7 cellular contexts compared by ENCODE assay signal in genomic region chr2:27703638-27704341, GRCh38. TPM values are rescaled to one million over a fixed set of nuclear protein-coding genes. Genes with fewer than 3 reads are reported as not detected.
DNase-seq lines count a peak whose midpoint lies in the region; ATAC-seq and TF ChIP-seq lines count a peak whose summit lies in the region.

No MANE protein-coding gene starts in this region.

- H3K4me3 ChIP-seq in cardiac muscle cell, result no peak overlapping the region
- H3K4me3 ChIP-seq in uterus, result no peak overlapping the region

- intact Hi-C loops in uterus (cut with DNase I; ENCODE audit: low total_unique reads), result loop anchor here (5.0 kb wide), 1 partner anchor 749 kb away; no protein-coding TSS in a partner anchor

- no peaks in the 10 kb centered on the region for H3K9me3 Mint-ChIP-seq in activated naive CD4-positive, alpha-beta T cell treated with anti-CD3 and anti-CD28 coated beads, Interleukin-2, amount 50 U/mL, for 72 hours

- peak; percentile 69 for DNase-seq in GM13976 (ENCODE audit: low spot score)
- peak; percentile 45 for DNase-seq in NCI-H128 (lab: John Stamatoyannopoulos, UW; ENCODE audit: unreplicated experiment)
- peak; percentile 85 for DNase-seq in SKM-1 treated with dmso at 0.1 percent for 144 hours (lab: John Stamatoyannopoulos, UW; ENCODE audit: unreplicated experiment)
- DNase-seq in activated naive CD4-positive, alpha-beta T cell treated with anti-CD3 and anti-CD28 coated beads, Interleukin-2, amount 50 U/mL, for 72 hours (ENCODE audit: low spot score in 2 of 2), result peak; percentile 78 to 89
- DNase-seq in cardiac muscle cell (ENCODE audit: low read depth in 1 of 2, low spot score in 1 of 2), result peak; percentile 88 to 92
- DNase-seq in pulmonary artery endothelial cell (ENCODE audit: low read depth, low spot score), result peak; percentile 55
- peak; percentile 87 to 90 for DNase-seq in uterus

- H3K36me3 ChIP-seq in cardiac muscle cell (no peaks in the 10 kb centered on the region), uterus (no peaks in the 10 kb centered on the region)

- in situ Hi-C loops in GM13976 (cut with MboI; ENCODE audit: low sequenced_read_pairs, unreplicated experiment), result no loop called here

- TF ChIP-seq POLR2A in uterus (IDR thresholded peaks at IDR 0.05), result no peak

- H3K36me3 Mint-ChIP-seq in activated naive CD4-positive, alpha-beta T cell treated with anti-CD3 and anti-CD28 coated beads, Interleukin-2, amount 50 U/mL, for 72 hours, result no peaks in the 10 kb centered on the region

- peak overlapping the region; percentile 66 for H3K27ac ChIP-seq in cardiac muscle cell
- peak overlapping the region; percentile 49 to 91 for H3K27ac ChIP-seq in uterus

- H3K27ac Mint-ChIP-seq in activated naive CD4-positive, alpha-beta T cell treated with anti-CD3 and anti-CD28 coated beads, Interleukin-2, amount 50 U/mL, for 72 hours, result no peak overlapping the region

- ATAC-seq in activated naive CD4-positive, alpha-beta T cell treated with anti-CD3 and anti-CD28 coated beads, Interleukin-2, amount 50 U/mL, for 72 hours, result peak; percentile 76 to 81

- H3K9me3 ChIP-seq in cardiac muscle cell (ENCODE audit: low read depth) (no peaks in the 10 kb centered on the region), uterus (no peaks in the 10 kb centered on the region)

- TF ChIP-seq CTCF in GM13976 (IDR thresholded peaks at IDR 0.05; ENCODE audit: borderline replicate concordance, control extremely low read depth, extremely low read depth, insufficient read depth, missing control alignments) (peak; percentile 90), cardiac muscle cell (IDR thresholded peaks at IDR 0.05; ENCODE audit: low read depth, low read length) (peak; percentile 85), uterus (IDR thresholded peaks at IDR 0.05) (peak; percentile 89 to 95 (median 90))

- H3K27me3 ChIP-seq in cardiac muscle cell (no peaks in the 10 kb centered on the region), uterus (no peaks in the 10 kb centered on the region)

- H3K4me1 ChIP-seq in cardiac muscle cell (ENCODE audit: low read depth) (peaks cover 29% of the 10 kb centered on the region), uterus (no peaks in the 10 kb centered on the region)

RNA-seq across cellular contexts. Expression of gene SLC4A1AP, which starts 40.1 kb away (rescaled TPM):
- 10 to 100 TPM; 23.9 to 28.1 TPM for total RNA-seq in activated naive CD4-positive, alpha-beta T cell treated with anti-CD3 and anti-CD28 coated beads, Interleukin-2, amount 50 U/mL, for 72 hours
- total RNA-seq in cardiac muscle cell (30.2 and 34.8 TPM in 2 replicates), pulmonary artery endothelial cell (30.3 and 49.5 TPM in 2 replicates), uterus (10 to 100 TPM; 15.0 to 23.8 (median 23.1) TPM)
- polyA plus RNA-seq in cardiac muscle cell, result 35.9 and 40.3 TPM in 2 replicates

RNA-seq across cellular contexts. Expression of gene SUPT7L, which starts 40.4 kb away (rescaled TPM):
- 10 to 100 TPM; 30.3 to 35.7 TPM for total RNA-seq in activated naive CD4-positive, alpha-beta T cell treated with anti-CD3 and anti-CD28 coated beads, Interleukin-2, amount 50 U/mL, for 72 hours
- total RNA-seq in cardiac muscle cell (37.8 and 38.0 TPM in 2 replicates), pulmonary artery endothelial cell (9.6 and 14.9 TPM in 2 replicates), uterus (10 to 100 TPM; 11.8 to 31.2 (median 20.2) TPM)
- 34.3 and 38.3 TPM in 2 replicates for polyA plus RNA-seq in cardiac muscle cell
